In genomic region chr11:64720167-64720566, GRCh38 we compare ENCODE assay signal across 2 cellular contexts.
TF ChIP-seq lines count a peak whose summit lies in the region.

No MANE protein-coding gene starts in this region.

TF ChIP-seq in IMR-90, 13 proteins besides CTCF, POLR2A, EP300 and RAD21:
- TF ChIP-seq BHLHE40 (IDR thresholded peaks at IDR 0.05; ENCODE audit: low read depth, low read length) (no peak), MAFK (IDR thresholded peaks at IDR 0.05; ENCODE audit: low read depth, low read length) (no peak), RCOR1 (IDR thresholded peaks at IDR 0.05; ENCODE audit: insufficient replicate concordance, low read length) (no peak), MAZ (IDR thresholded peaks at IDR 0.05; ENCODE audit: borderline replicate concordance, low read depth, low read length) (no peak), MXI1 (IDR thresholded peaks at IDR 0.05; ENCODE audit: borderline replicate concordance, low read depth, low read length) (no peak), CEBPB (IDR thresholded peaks at IDR 0.05; ENCODE audit: low read depth, low read length) (no peak), RFX5 (IDR thresholded peaks at IDR 0.05; ENCODE audit: low read depth, low read length) (no peak), NFE2L2 (IDR thresholded peaks at IDR 0.05; ENCODE audit: low read depth, low read length) (no peak), FOS (IDR thresholded peaks at IDR 0.05; ENCODE audit: low read depth, low read length) (no peak), ELK1 (IDR thresholded peaks at IDR 0.05; ENCODE audit: borderline replicate concordance, low read depth, low read length) (no peak), SMC3 (IDR thresholded peaks at IDR 0.05; ENCODE audit: low read depth, low read length) (no peak), CHD1 (IDR thresholded peaks at IDR 0.05; ENCODE audit: low read depth, low read length) (no peak)
- TF ChIP-seq, protein P1, sequence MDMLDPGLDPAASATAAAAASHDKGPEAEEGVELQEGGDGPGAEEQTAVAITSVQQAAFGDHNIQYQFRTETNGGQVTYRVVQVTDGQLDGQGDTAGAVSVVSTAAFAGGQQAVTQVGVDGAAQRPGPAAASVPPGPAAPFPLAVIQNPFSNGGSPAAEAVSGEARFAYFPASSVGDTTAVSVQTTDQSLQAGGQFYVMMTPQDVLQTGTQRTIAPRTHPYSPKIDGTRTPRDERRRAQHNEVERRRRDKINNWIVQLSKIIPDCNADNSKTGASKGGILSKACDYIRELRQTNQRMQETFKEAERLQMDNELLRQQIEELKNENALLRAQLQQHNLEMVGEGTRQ (IDR thresholded peaks at IDR 0.05; ENCODE audit: low read depth, low read length), result no peak

TF ChIP-seq in neural cell, 6 proteins besides CTCF, POLR2A, EP300 and RAD21:
- TF ChIP-seq POLR2AphosphoS5 (IDR thresholded peaks at IDR 0.05), result no peak
- TF ChIP-seq SMC3 (conservative IDR thresholded peaks at IDR 0.05; ENCODE audit: poor library complexity), result no peak
- TF ChIP-seq MXI1 (conservative IDR thresholded peaks at IDR 0.05; ENCODE audit: poor library complexity, severe bottlenecking), result no peak
- TF ChIP-seq REST (IDR thresholded peaks at IDR 0.05; ENCODE audit: borderline replicate concordance), result no peak
- no peak for TF ChIP-seq TAF1 (IDR thresholded peaks at IDR 0.05; ENCODE audit: low read depth)
- TF ChIP-seq EZH2 (IDR thresholded peaks at IDR 0.05; ENCODE audit: borderline replicate concordance, insufficient read depth, low read length, poor library complexity, severe bottlenecking), result no peak
